ENCODE assay signal across 8 cellular contexts in the genomic region with DNA sequence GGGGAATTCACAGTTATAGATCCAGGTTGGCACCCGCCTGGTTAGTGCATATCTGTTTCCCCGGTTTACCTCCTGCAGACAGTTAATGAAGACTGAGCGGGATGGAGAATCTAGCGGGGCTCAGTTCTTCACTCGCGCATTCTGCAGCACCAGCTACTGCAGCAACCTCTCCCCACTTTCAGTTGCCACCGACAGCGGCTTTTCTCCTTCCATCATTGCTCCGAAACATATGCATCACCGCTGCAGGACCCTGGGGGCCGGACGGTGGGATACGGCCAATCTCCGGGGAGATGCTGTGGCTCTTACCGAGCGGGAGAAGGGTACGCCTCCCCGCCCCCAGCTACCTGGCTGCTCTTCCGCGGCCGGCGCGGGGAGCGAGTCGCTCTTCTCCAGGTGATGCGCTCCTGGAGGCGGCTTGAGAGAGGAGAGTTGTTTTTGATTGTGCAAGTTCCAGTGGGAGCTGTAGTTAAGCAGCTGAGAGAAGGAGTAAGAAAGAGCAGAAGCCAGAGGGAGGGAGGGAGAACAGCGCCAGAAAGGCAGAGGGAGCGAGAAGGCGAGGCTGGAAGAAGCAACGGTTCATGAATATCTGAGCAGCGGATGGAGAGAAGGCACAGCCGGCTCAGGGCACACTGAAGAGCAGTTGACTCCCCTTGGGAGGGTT. TPM values are rescaled to one million over a fixed set of nuclear protein-coding genes. Genes with fewer than 3 reads are reported as not detected.
DNase-seq lines count a peak whose midpoint lies in the region; ATAC-seq and TF ChIP-seq lines count a peak whose summit lies in the region.

A gene (minus strand): TSS at position 642 of the 661 bp plus-strand sequence. CDS start 652 bp downstream, outside the sequence.

- peaks cover 6% of the 10 kb centered on the region for H3K27me3 Mint-ChIP-seq in GM23338 (ENCODE audit: insufficient read depth, low read depth, poor library complexity)

- BruUV-seq in A673 (replicated peaks; lab: Mats Ljungman, UMichigan): no TSS peak

- H3K9me3 Mint-ChIP-seq in GM23338: no peaks in the 10 kb centered on the region

- ATAC-seq in GM23338: peak; percentile 95

- H3K36me3 ChIP-seq in A673 (ENCODE audit: insufficient read depth, low read length, poor library complexity, severe bottlenecking) (no peaks in the 10 kb centered on the region), GM23338 (ENCODE audit: insufficient read depth) (no peaks in the 10 kb centered on the region), iPS-20b (ENCODE audit: insufficient read depth, low read depth, low read length) (no peaks in the 10 kb centered on the region)

- peak within 1 kb of the TSS; percentile 57; the same call in 1 of the 2 replicates for H3K9ac ChIP-seq in iPS-20b (ENCODE audit: low read depth, low read length)

- CTCF ChIA-PET in A673 (lab: Charles Lee): interaction anchor here (0.6 to 0.7 kb wide), 2 partner anchors 152 to 196 kb away, joined by 4 to 7 read pairs; no protein-coding TSS in a partner anchor

- intact Hi-C loops in A673 (cut with micrococcal nuclease; ENCODE audit: unreplicated experiment): no loop called here
- intact Hi-C loops in T-helper 1 cell treated with Interleukin-12 subunit alpha and Interleukin-12 subunit beta and Interleukin-4 antibody, amounts not matched to agents 30 ng/mL and 1 ng/mL, for 36 hours (cut with micrococcal nuclease): loop anchor here (1.0 to 2.0 kb wide), 2 partner anchors 29 to 143 kb away; no protein-coding TSS in a partner anchor

- no peaks in the 10 kb centered on the region for H3K9me3 ChIP-seq in A673 (ENCODE audit: low read depth, low read length, poor library complexity, severe bottlenecking)
- H3K9me3 ChIP-seq in iPS-20b (ENCODE audit: insufficient read depth, low read depth, low read length): no peaks in the 10 kb centered on the region

- H3F3A ChIP-seq in GM23338 (replicated peaks; ENCODE audit: low read depth): no peaks in the 10 kb centered on the region

- H3K27me3 ChIP-seq in A673 (replicated peaks; ENCODE audit: insufficient read depth, low read depth, low read length, poor library complexity): peaks cover 3% of the 10 kb centered on the region
- peaks cover 17% of the 10 kb centered on the region for H3K27me3 ChIP-seq in GM23338 (ENCODE audit: insufficient read depth)
- H3K27me3 ChIP-seq in iPS-20b (ENCODE audit: insufficient read depth, low read length): peaks cover 30% of the 10 kb centered on the region

- peak within 1 kb of the TSS; percentile 80 for H3K4me3 Mint-ChIP-seq in GM23338

- no peaks in the 10 kb centered on the region for H4K20me1 ChIP-seq in GM23338 (replicated peaks; ENCODE audit: insufficient read depth)

- H3K27ac Mint-ChIP-seq in GM23338: no peak within 1 kb of the TSS

- DNase-seq in A673 (ENCODE audit: low spot score) (peak; percentile 35), GM23338 (ENCODE audit: low spot score) (peak; percentile 81), caudate nucleus (lab: John Stamatoyannopoulos, UW) (peak in 59 of 61 donors; percentile 26 to 90 (median 68)), retinal pigment epithelial cell (ENCODE audit: low read depth) (no peak), NCI-H1694 treated with DMSO at 0.1 percent for 48 hours (lab: John Stamatoyannopoulos, UW) (no peak), HK-2 (ENCODE audit: unreplicated experiment) (no peak)

- H3K27ac ChIP-seq in A673 (ENCODE audit: low read depth, low read length, poor library complexity, severe bottlenecking): no peak within 1 kb of the TSS
- H3K27ac ChIP-seq in GM23338 (ENCODE audit: low read depth): no peak within 1 kb of the TSS
- peak within 1 kb of the TSS; percentile 95 for H3K27ac ChIP-seq in caudate nucleus (ENCODE audit: low read depth, low read length)
- H3K27ac ChIP-seq in iPS-20b (ENCODE audit: low read length): no peak within 1 kb of the TSS

- no peak for TF ChIP-seq CTCF in A673 (conservative IDR thresholded peaks at IDR 0.05; ENCODE audit: low read depth, low read length)
- no peak; a peak in 1 of 4 replicates for TF ChIP-seq CTCF in GM23338 (conservative IDR thresholded peaks at IDR 0.05; ENCODE audit: low read depth in 2 of 2)
- peak; percentile 4 for TF ChIP-seq CTCF in retinal pigment epithelial cell (conservative IDR thresholded peaks at IDR 0.05; ENCODE audit: low read depth, low read length)

- H2AFZ ChIP-seq in GM23338: peak within 1 kb of the TSS; percentile 94

- H3K9me2 ChIP-seq in GM23338 (ENCODE audit: insufficient read depth): no peaks in the 10 kb centered on the region

- POLR2A ChIA-PET in A673 (lab: Charles Lee; ENCODE audit: low non-redundant PET): interaction anchor here (0.6 kb wide), 2 partner anchors 19 to 758 kb away, joined by 5 to 14 read pairs; no protein-coding TSS in a partner anchor

- H3K79me2 ChIP-seq in GM23338 (replicated peaks; ENCODE audit: insufficient read depth): no peaks in the 10 kb centered on the region

- H3K4me1 ChIP-seq in A673 (ENCODE audit: insufficient read depth, low read length, poor library complexity, severe bottlenecking) (peaks cover 6% of the 10 kb centered on the region), GM23338 (ENCODE audit: insufficient read depth) (peaks cover 42% of the 10 kb centered on the region), iPS-20b (ENCODE audit: insufficient read depth, low read length) (peaks cover 2% of the 10 kb centered on the region; the same call in 1 of the 2 replicates)

- no peaks in the 10 kb centered on the region for H3K36me3 Mint-ChIP-seq in GM23338 (ENCODE audit: low read depth)

- H3K4me1 Mint-ChIP-seq in GM23338: peaks cover 41% of the 10 kb centered on the region

- H3K4me2 ChIP-seq in GM23338: peak within 1 kb of the TSS; percentile 81

- H3K4me3 ChIP-seq in A673 (ENCODE audit: low read depth, low read length, poor library complexity, severe bottlenecking): peak within 1 kb of the TSS; percentile 55
- H3K4me3 ChIP-seq in GM23338: peak within 1 kb of the TSS; percentile 61
- peak within 1 kb of the TSS; percentile 78 for H3K4me3 ChIP-seq in iPS-20b (ENCODE audit: low read length)
- H3K4me3 ChIP-seq in retinal pigment epithelial cell (ENCODE audit: low read length): peak within 1 kb of the TSS; percentile 58

TF ChIP-seq in GM23338, 12 proteins besides CTCF, POLR2A, EP300 and RAD21:
- TF ChIP-seq STAT1 (IDR thresholded peaks at IDR 0.05; ENCODE audit: unreplicated experiment): no peak
- no peak for TF ChIP-seq ZNF114 (CRISPR knock-in tag; IDR thresholded peaks at IDR 0.05)
- TF ChIP-seq, protein P1, sequence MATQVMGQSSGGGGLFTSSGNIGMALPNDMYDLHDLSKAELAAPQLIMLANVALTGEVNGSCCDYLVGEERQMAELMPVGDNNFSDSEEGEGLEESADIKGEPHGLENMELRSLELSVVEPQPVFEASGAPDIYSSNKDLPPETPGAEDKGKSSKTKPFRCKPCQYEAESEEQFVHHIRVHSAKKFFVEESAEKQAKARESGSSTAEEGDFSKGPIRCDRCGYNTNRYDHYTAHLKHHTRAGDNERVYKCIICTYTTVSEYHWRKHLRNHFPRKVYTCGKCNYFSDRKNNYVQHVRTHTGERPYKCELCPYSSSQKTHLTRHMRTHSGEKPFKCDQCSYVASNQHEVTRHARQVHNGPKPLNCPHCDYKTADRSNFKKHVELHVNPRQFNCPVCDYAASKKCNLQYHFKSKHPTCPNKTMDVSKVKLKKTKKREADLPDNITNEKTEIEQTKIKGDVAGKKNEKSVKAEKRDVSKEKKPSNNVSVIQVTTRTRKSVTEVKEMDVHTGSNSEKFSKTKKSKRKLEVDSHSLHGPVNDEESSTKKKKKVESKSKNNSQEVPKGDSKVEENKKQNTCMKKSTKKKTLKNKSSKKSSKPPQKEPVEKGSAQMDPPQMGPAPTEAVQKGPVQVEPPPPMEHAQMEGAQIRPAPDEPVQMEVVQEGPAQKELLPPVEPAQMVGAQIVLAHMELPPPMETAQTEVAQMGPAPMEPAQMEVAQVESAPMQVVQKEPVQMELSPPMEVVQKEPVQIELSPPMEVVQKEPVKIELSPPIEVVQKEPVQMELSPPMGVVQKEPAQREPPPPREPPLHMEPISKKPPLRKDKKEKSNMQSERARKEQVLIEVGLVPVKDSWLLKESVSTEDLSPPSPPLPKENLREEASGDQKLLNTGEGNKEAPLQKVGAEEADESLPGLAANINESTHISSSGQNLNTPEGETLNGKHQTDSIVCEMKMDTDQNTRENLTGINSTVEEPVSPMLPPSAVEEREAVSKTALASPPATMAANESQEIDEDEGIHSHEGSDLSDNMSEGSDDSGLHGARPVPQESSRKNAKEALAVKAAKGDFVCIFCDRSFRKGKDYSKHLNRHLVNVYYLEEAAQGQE (IDR thresholded peaks at IDR 0.05; ENCODE audit: unreplicated experiment): no peak
- no peak for TF ChIP-seq EZH2phosphoT487 (IDR thresholded peaks at IDR 0.05; ENCODE audit: unreplicated experiment)
- no peak for TF ChIP-seq POLR2AphosphoS5 (IDR thresholded peaks at IDR 0.05; ENCODE audit: low read depth)
- TF ChIP-seq, protein P2, sequence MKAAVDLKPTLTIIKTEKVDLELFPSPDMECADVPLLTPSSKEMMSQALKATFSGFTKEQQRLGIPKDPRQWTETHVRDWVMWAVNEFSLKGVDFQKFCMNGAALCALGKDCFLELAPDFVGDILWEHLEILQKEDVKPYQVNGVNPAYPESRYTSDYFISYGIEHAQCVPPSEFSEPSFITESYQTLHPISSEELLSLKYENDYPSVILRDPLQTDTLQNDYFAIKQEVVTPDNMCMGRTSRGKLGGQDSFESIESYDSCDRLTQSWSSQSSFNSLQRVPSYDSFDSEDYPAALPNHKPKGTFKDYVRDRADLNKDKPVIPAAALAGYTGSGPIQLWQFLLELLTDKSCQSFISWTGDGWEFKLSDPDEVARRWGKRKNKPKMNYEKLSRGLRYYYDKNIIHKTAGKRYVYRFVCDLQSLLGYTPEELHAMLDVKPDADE (IDR thresholded peaks at IDR 0.05): no peak
- TF ChIP-seq CREB1 (CRISPR knock-in tag; IDR thresholded peaks at IDR 0.05; ENCODE audit: low read depth): no peak
- no peak for TF ChIP-seq NANOG (IDR thresholded peaks at IDR 0.05; ENCODE audit: borderline replicate concordance)
- TF ChIP-seq EZH2 (IDR thresholded peaks at IDR 0.05; ENCODE audit: low read depth, unreplicated experiment): no peak
- TF ChIP-seq JUNB (IDR thresholded peaks at IDR 0.05; ENCODE audit: unreplicated experiment): no peak

RNA-seq across cellular contexts. Expression of the gene that starts here (rescaled TPM):
- 40.0 and 73.3 TPM in 2 replicates for total RNA-seq in A673 (2021)
- total RNA-seq in GM23338 (2014; rRNA removed; shearing (Covaris generic)): 34.2 and 37.2 TPM in 2 replicates
- polyA plus RNA-seq in GM23338 (2016; fragmentation: Nextera tagmentation; extraction: Ambion mirVana): 15.0 and 16.3 TPM in 2 replicates
- 45.3 and 54.5 TPM in 2 replicates for total RNA-seq in T-helper 1 cell treated with Interleukin-12 subunit alpha and Interleukin-12 subunit beta and Interleukin-4 antibody, amounts not matched to agents 30 ng/mL and 1 ng/mL, for 36 hours

Comparison
In these comparisons a context has a peak if more than half of its experiments do, and no peak if none do; other contexts are left out.
1. DNase-seq: peak in A673 (single experiment), GM23338 (single experiment) and caudate nucleus (59 of 61); none in retinal pigment epithelial cell (single experiment), NCI-H1694 treated with DMSO at 0.1 percent for 48 hours (single experiment) and HK-2 (single experiment).
2. Peak in every context shown above with its lines, with median percentiles within 50 percentile points of each other: H3K4me3 ChIP-seq.